Comparison of ENCODE assay signal across 6 cellular contexts in the genomic region with DNA sequence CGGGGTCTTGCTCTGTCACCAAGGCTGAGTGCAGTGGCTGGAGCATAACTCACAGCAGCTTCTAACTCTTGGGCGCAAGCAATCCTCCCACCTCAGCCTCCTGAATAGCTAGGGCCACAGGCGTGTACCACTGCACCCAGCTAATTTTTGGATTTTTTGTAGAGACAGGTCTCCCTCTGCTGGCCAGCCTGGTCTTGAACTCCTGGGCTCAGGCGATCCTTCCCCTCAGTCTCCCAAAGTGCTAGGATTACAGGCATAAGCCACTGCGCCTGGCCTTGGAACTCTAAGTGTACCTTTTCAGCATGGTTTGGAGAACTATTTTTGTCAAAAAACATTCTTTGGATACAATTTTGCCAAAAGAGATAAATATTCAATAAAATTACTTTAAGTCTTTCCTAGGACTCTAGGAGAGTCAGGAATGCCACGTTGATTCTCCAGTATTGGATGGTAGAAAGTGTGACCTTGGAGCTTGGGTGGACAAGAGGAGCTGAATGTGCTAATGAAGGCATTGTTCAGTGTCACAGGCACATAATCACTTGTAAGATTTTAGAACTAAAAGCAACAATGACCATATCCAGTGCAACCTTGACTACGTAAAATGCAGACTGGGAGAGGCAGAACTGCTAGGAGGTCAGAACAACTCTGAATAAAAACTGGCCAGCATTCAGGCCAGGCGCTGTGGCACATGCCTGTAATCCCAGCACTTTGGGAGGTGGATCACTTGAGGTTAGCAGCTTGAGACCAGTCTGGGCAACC. TPM values are rescaled to one million over a fixed set of nuclear protein-coding genes. Genes with fewer than 3 reads are reported as not detected.
DNase-seq lines count a peak whose midpoint lies in the region; ATAC-seq lines count a peak whose summit lies in the region.

No MANE protein-coding gene starts in this region.

- H3K4me1 Mint-ChIP-seq in activated naive CD8-positive, alpha-beta T cell treated with anti-CD3 and anti-CD28 coated beads for 36 hours: peaks cover 41% of the 10 kb centered on the region
- peaks cover 6 to 56% (median 51%) of the 10 kb centered on the region in 4 donors for H3K4me1 Mint-ChIP-seq in naive thymus-derived CD8-positive, alpha-beta T cell
- H3K4me1 Mint-ChIP-seq in stimulated activated naive B cell treated with anti-CD40 and anti-IgM and Interleukin-4, amounts not matched to agents 10 μg/mL and 1 μg/mL and 100 μg/mL, for 72 hours: peaks cover 15 to 50% of the 10 kb centered on the region in 2 donors

- no peaks in the 10 kb centered on the region for H3K9me3 Mint-ChIP-seq in activated naive CD8-positive, alpha-beta T cell treated with anti-CD3 and anti-CD28 coated beads for 36 hours
- H3K9me3 Mint-ChIP-seq in naive thymus-derived CD8-positive, alpha-beta T cell: no peaks in the 10 kb centered on the region
- H3K9me3 Mint-ChIP-seq in stimulated activated naive B cell treated with anti-CD40 and anti-IgM and Interleukin-4, amounts not matched to agents 10 μg/mL and 1 μg/mL and 100 μg/mL, for 72 hours: no peaks in the 10 kb centered on the region

- H3K27ac Mint-ChIP-seq in activated naive CD8-positive, alpha-beta T cell treated with anti-CD3 and anti-CD28 coated beads for 36 hours: peak overlapping the region; percentile 58
- H3K27ac Mint-ChIP-seq in naive thymus-derived CD8-positive, alpha-beta T cell: peak overlapping the region in 4 of 10 donors; percentile 33 to 68 (median 54)
- no peak overlapping the region for H3K27ac Mint-ChIP-seq in stimulated activated naive B cell treated with anti-CD40 and anti-IgM and Interleukin-4, amounts not matched to agents 10 μg/mL and 1 μg/mL and 100 μg/mL, for 72 hours

- no peak overlapping the region for H3K4me3 Mint-ChIP-seq in activated naive CD8-positive, alpha-beta T cell treated with anti-CD3 and anti-CD28 coated beads for 36 hours
- H3K4me3 Mint-ChIP-seq in naive thymus-derived CD8-positive, alpha-beta T cell: peak overlapping the region in 9 of 10 donors; percentile 11 to 95 (median 32)
- no peak overlapping the region for H3K4me3 Mint-ChIP-seq in stimulated activated naive B cell treated with anti-CD40 and anti-IgM and Interleukin-4, amounts not matched to agents 10 μg/mL and 1 μg/mL and 100 μg/mL, for 72 hours

- H3K36me3 Mint-ChIP-seq in activated naive CD8-positive, alpha-beta T cell treated with anti-CD3 and anti-CD28 coated beads for 36 hours: peaks cover 25% of the 10 kb centered on the region
- H3K36me3 Mint-ChIP-seq in naive thymus-derived CD8-positive, alpha-beta T cell: peaks cover 0 to 58% (median 8%) of the 10 kb centered on the region in 3 donors
- H3K36me3 Mint-ChIP-seq in stimulated activated naive B cell treated with anti-CD40 and anti-IgM and Interleukin-4, amounts not matched to agents 10 μg/mL and 1 μg/mL and 100 μg/mL, for 72 hours: peaks cover 29 to 46% of the 10 kb centered on the region in 2 donors

- no peaks in the 10 kb centered on the region for H3K27me3 Mint-ChIP-seq in activated naive CD8-positive, alpha-beta T cell treated with anti-CD3 and anti-CD28 coated beads for 36 hours
- H3K27me3 Mint-ChIP-seq in naive thymus-derived CD8-positive, alpha-beta T cell: no peaks in the 10 kb centered on the region
- no peaks in the 10 kb centered on the region for H3K27me3 Mint-ChIP-seq in stimulated activated naive B cell treated with anti-CD40 and anti-IgM and Interleukin-4, amounts not matched to agents 10 μg/mL and 1 μg/mL and 100 μg/mL, for 72 hours

- no peak for ATAC-seq in naive thymus-derived CD8-positive, alpha-beta T cell
- no peak for ATAC-seq in GM21723 (IDR thresholded peaks at IDR 0.05; ENCODE audit: unreplicated experiment)
- ATAC-seq in stimulated activated naive B cell treated with anti-CD40 and anti-IgM and Interleukin-4, amounts not matched to agents 10 μg/mL and 1 μg/mL and 100 μg/mL, for 72 hours (replicated peaks): no peak

- POLR2A ChIA-PET in naive thymus-derived CD8-positive, alpha-beta T cell (lab: Charles Lee): interaction anchor here (0.9 to 5.4 kb wide), 4 partner anchors 29 to 266 kb away, joined by 3 to 52 read pairs (median 6); a partner anchor contains a TSS

- DNase-seq in EH (ENCODE audit: low read depth) (peak; percentile 56), NCI-H2227 (lab: John Stamatoyannopoulos, UW; ENCODE audit: unreplicated experiment) (peak; percentile 46)
- DNase-seq in activated naive CD8-positive, alpha-beta T cell treated with anti-CD3 and anti-CD28 coated beads for 36 hours: peak; percentile 37
- peak in 9 of 10 donors; percentile 17 to 43 (median 37) for DNase-seq in naive thymus-derived CD8-positive, alpha-beta T cell
- DNase-seq in stimulated activated naive B cell treated with anti-CD40 and anti-IgM and Interleukin-4, amounts not matched to agents 10 μg/mL and 1 μg/mL and 100 μg/mL, for 72 hours: no peak

RNA-seq across cellular contexts. Expression of a gene that starts 2.8 kb away (rescaled TPM):
- total RNA-seq in activated naive CD8-positive, alpha-beta T cell treated with anti-CD3 and anti-CD28 coated beads for 36 hours: 100 to 1,000 TPM; 288 to 292 TPM
- total RNA-seq in naive thymus-derived CD8-positive, alpha-beta T cell: 100 to 1,000 TPM; 157 to 164 TPM
- polyA plus RNA-seq in naive thymus-derived CD8-positive, alpha-beta T cell: 100 to 1,000 TPM; 181 to 198 (median 191) TPM

RNA-seq across cellular contexts. Expression of a gene that starts 20.5 kb away (rescaled TPM):
- 10 to 100 TPM; 25.0 to 30.5 TPM for total RNA-seq in activated naive CD8-positive, alpha-beta T cell treated with anti-CD3 and anti-CD28 coated beads for 36 hours
- 10 to 100 TPM; 24.1 to 28.0 TPM for total RNA-seq in naive thymus-derived CD8-positive, alpha-beta T cell
- polyA plus RNA-seq in naive thymus-derived CD8-positive, alpha-beta T cell: 10 to 100 TPM; 14.6 to 19.2 (median 17.5) TPM

RNA-seq across cellular contexts. Expression of a gene that starts 20.6 kb away (rescaled TPM):
- total RNA-seq in activated naive CD8-positive, alpha-beta T cell treated with anti-CD3 and anti-CD28 coated beads for 36 hours: 10 to 100 TPM; 64.2 to 64.6 TPM
- 10 to 100 TPM; 21.9 to 25.3 TPM for total RNA-seq in naive thymus-derived CD8-positive, alpha-beta T cell
- 10 to 100 TPM; 54.1 to 65.2 (median 63.7) TPM for polyA plus RNA-seq in naive thymus-derived CD8-positive, alpha-beta T cell

RNA-seq across cellular contexts. Expression of a gene that starts 28.8 kb away (rescaled TPM):
- total RNA-seq in activated naive CD8-positive, alpha-beta T cell treated with anti-CD3 and anti-CD28 coated beads for 36 hours: 100 to 1,000 TPM; 449 to 455 TPM
- 100 to 1,000 TPM; 131 to 150 TPM for total RNA-seq in naive thymus-derived CD8-positive, alpha-beta T cell
- polyA plus RNA-seq in naive thymus-derived CD8-positive, alpha-beta T cell: 100 to 1,000 TPM; 683 to 799 (median 722) TPM

RNA-seq across cellular contexts. Expression of a gene that starts 29.2 kb away (rescaled TPM):
- 100 to 1,000 TPM; 214 to 226 TPM for total RNA-seq in activated naive CD8-positive, alpha-beta T cell treated with anti-CD3 and anti-CD28 coated beads for 36 hours
- 10 to 100 TPM; 57.0 to 57.8 TPM for total RNA-seq in naive thymus-derived CD8-positive, alpha-beta T cell
- 100 to 1,000 TPM; 156 to 192 (median 179) TPM for polyA plus RNA-seq in naive thymus-derived CD8-positive, alpha-beta T cell

Comparison
In these comparisons a context has a peak if more than half of its experiments do, and no peak if none do; other contexts are left out.
1. H3K4me3 Mint-ChIP-seq: peak in naive thymus-derived CD8-positive, alpha-beta T cell (9 of 10); none in activated naive CD8-positive, alpha-beta T cell treated with anti-CD3 and anti-CD28 coated beads for 36 hours (single experiment) and stimulated activated naive B cell treated with anti-CD40 and anti-IgM and Interleukin-4, amounts not matched to agents 10 μg/mL and 1 μg/mL and 100 μg/mL, for 72 hours (0 of 2).